ENCODE assay signal across 8 cellular contexts in the genomic region with DNA sequence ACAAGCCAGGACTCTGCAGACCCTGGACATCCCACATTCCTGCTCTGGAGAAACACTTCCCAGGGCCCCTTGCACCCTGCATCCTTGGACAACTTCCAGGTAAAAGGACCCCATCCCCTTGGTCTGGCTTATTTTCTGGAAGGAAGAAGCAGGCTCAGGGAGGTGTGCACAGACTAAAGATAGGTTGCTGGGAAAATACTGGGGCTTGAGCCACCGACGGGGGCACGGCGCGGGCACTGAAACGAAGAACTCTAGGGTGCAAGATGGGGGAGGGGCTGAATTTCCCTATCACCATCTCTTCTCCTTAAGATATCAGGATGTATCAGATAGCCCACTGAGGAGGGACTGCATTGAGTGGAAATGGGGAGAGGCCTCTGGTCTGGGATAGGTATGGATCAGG. TPM values are rescaled to one million over a fixed set of nuclear protein-coding genes. Genes with fewer than 3 reads are reported as not detected.
DNase-seq lines count a peak whose midpoint lies in the region; ATAC-seq and TF ChIP-seq lines count a peak whose summit lies in the region.

No MANE protein-coding gene starts in this region.

- H3K36me3 Mint-ChIP-seq in H9 (ENCODE audit: insufficient read depth in 1 of 3, low read depth in 3 of 3) = peaks cover 6 to 17% (median 13%) of the 10 kb centered on the region in 3 experiments; a peak in 6 of 7 replicates

- DNase-seq in H9 = no peak
- no peak for DNase-seq in WERI-Rb-1
- no peak for DNase-seq in left ventricle myocardium inferior
- no peak for DNase-seq in cerebellar nuclear complex (lab: John Stamatoyannopoulos, UW)

- intact Hi-C loops in left ventricle myocardium inferior (cut with micrococcal nuclease) = no loop called here

- H2BK120ac ChIP-seq in H9 (ENCODE audit: low read depth, low read length, poor library complexity, severe bottlenecking) = no peak overlapping the region

- no peaks in the 10 kb centered on the region for H4K20me1 ChIP-seq in H9 (ENCODE audit: control insufficient read depth, insufficient read depth, insufficient read length)

- H3K4me2 ChIP-seq in H9 (ENCODE audit: insufficient read depth, insufficient read length, low read length) = peak overlapping the region; percentile 96
- H3K4me2 ChIP-seq in skeletal muscle satellite cell (ENCODE audit: low read length) = peak overlapping the region; percentile 87

- H3K27me3 ChIP-seq in H9 (ENCODE audit: insufficient read depth, low read length) (peaks cover 4% of the 10 kb centered on the region; the same call in 1 of the 2 replicates), WERI-Rb-1 (ENCODE audit: insufficient read depth, low read depth, severe bottlenecking) (no peaks in the 10 kb centered on the region), left ventricle myocardium inferior (ENCODE audit: low read depth) (no peaks in the 10 kb centered on the region), skeletal muscle satellite cell (ENCODE audit: control insufficient read depth, insufficient read depth, low read length) (no peaks in the 10 kb centered on the region)

- H3K79me1 ChIP-seq in H9 (ENCODE audit: insufficient read depth, low read depth, low read length, poor library complexity, severe bottlenecking) = no peaks in the 10 kb centered on the region

- peak overlapping the region; percentile 60 for H3K4me3 ChIP-seq in WERI-Rb-1 (ENCODE audit: low read depth, low read length)
- H3K4me3 ChIP-seq in left ventricle myocardium inferior = peak overlapping the region; percentile 96
- peak overlapping the region; percentile 80 for H3K4me3 ChIP-seq in skeletal muscle satellite cell (ENCODE audit: low read length)

- H3K27ac Mint-ChIP-seq in H9 = no peak overlapping the region

- peak overlapping the region; percentile 80 to 91 for H3K4me3 Mint-ChIP-seq in H9

- WGBS in H9 (ENCODE audit: extremely low coverage, insufficient read length, low lambda C conversion rate) = no CpG with 5 or more reads among the region's 6 CpGs

- TF ChIP-seq CTCF in H9 (conservative IDR thresholded peaks at IDR 0.05) = no peak
- no peak for TF ChIP-seq CTCF in WERI-Rb-1 (IDR thresholded peaks at IDR 0.05; ENCODE audit: low read depth, low read length)
- TF ChIP-seq CTCF in left ventricle myocardium inferior (IDR thresholded peaks at IDR 0.05; ENCODE audit: borderline replicate concordance) = no peak

- H4K5ac ChIP-seq in H9 (ENCODE audit: insufficient read length, low read depth, low read length) = no peak overlapping the region

- H2AK5ac ChIP-seq in H9 (ENCODE audit: insufficient read length, low read length) = no peak overlapping the region

- H2BK15ac ChIP-seq in H9 (ENCODE audit: low read depth, low read length) = no peak overlapping the region

- H3K27ac ChIP-seq in H9 (ENCODE audit: insufficient read length, low read depth, low read length) = no peak overlapping the region
- H3K27ac ChIP-seq in WERI-Rb-1 = no peak overlapping the region
- peak overlapping the region; percentile 98 for H3K27ac ChIP-seq in left ventricle myocardium inferior (replicated peaks)

- H3K9ac ChIP-seq in H9 (ENCODE audit: extremely low read depth, insufficient read length, low read length) = peak overlapping the region; percentile 54
- peak overlapping the region; percentile 81 for H3K9ac ChIP-seq in skeletal muscle satellite cell (ENCODE audit: low read depth, low read length)

- no peak overlapping the region for H2BK20ac ChIP-seq in H9 (ENCODE audit: low read depth, low read length, poor library complexity, severe bottlenecking)

- H3K4me1 ChIP-seq in H9 (ENCODE audit: insufficient read depth, low read length) = no peaks in the 10 kb centered on the region
- peaks cover 55% of the 10 kb centered on the region for H3K4me1 ChIP-seq in left ventricle myocardium inferior
- H3K4me1 ChIP-seq in skeletal muscle satellite cell (ENCODE audit: control insufficient read depth, insufficient read depth, low read length) = peaks cover 15% of the 10 kb centered on the region

- H3K23ac ChIP-seq in H9 (ENCODE audit: insufficient read length, low read depth, low read length) = no peak overlapping the region

- H3K36me3 ChIP-seq in WERI-Rb-1 = peaks cover 25% of the 10 kb centered on the region
- peaks cover 39% of the 10 kb centered on the region for H3K36me3 ChIP-seq in left ventricle myocardium inferior
- peaks cover 7% of the 10 kb centered on the region for H3K36me3 ChIP-seq in skeletal muscle satellite cell (ENCODE audit: insufficient read depth, low read length)

- H3K27me3 Mint-ChIP-seq in H9 (ENCODE audit: low read depth) = peaks cover 36% of the 10 kb centered on the region

- H2BK12ac ChIP-seq in H9 (ENCODE audit: insufficient read length, low read depth, low read length) = no peak overlapping the region

- no peak overlapping the region for H3T11ph ChIP-seq in H9 (ENCODE audit: low read length)

- H3K79me2 ChIP-seq in H9 (ENCODE audit: insufficient read depth, low read length) = no peaks in the 10 kb centered on the region

- no peaks in the 10 kb centered on the region for H3K9me3 Mint-ChIP-seq in H9

- ATAC-seq in GM21825 (IDR thresholded peaks at IDR 0.05; ENCODE audit: unreplicated experiment) = no peak
- ATAC-seq in GM18502 (IDR thresholded peaks at IDR 0.05; ENCODE audit: poor library complexity, unreplicated experiment) = no peak
- no peak for ATAC-seq in GM19023 (IDR thresholded peaks at IDR 0.05; ENCODE audit: unreplicated experiment)

- H4K91ac ChIP-seq in H9 (ENCODE audit: insufficient read length, low read depth, low read length) = no peak overlapping the region

- no peak overlapping the region for H4K8ac ChIP-seq in H9 (replicated peaks; ENCODE audit: insufficient read length, low read depth, low read length)

- H3K4ac ChIP-seq in H9 (ENCODE audit: low read depth, low read length) = no peak overlapping the region

- peaks cover 11% of the 10 kb centered on the region for H3K23me2 ChIP-seq in H9 (ENCODE audit: insufficient read length, low read depth, low read length, poor library complexity, severe bottlenecking)

- H3K56ac ChIP-seq in H9 (ENCODE audit: insufficient read length, low read depth, low read length) = no peak overlapping the region

- no peak overlapping the region; the same call in 1 of the 2 replicates for H3K14ac ChIP-seq in H9 (ENCODE audit: insufficient read depth, low read length)

- peaks cover 13 to 15% of the 10 kb centered on the region in 2 experiments for H3K4me1 Mint-ChIP-seq in H9

- no peak overlapping the region for H3K18ac ChIP-seq in H9 (ENCODE audit: insufficient read length, low read depth, low read length)

- H3K9me3 ChIP-seq in H9 (ENCODE audit: control insufficient read depth, low read depth, low read length) (no peaks in the 10 kb centered on the region), WERI-Rb-1 (ENCODE audit: severe bottlenecking) (no peaks in the 10 kb centered on the region), left ventricle myocardium inferior (replicated peaks) (no peaks in the 10 kb centered on the region), skeletal muscle satellite cell (replicated peaks; ENCODE audit: low read length) (no peaks in the 10 kb centered on the region)

- no peak overlapping the region for H2AFZ ChIP-seq in H9 (ENCODE audit: low read length)

- no peak overlapping the region for H2BK5ac ChIP-seq in H9 (ENCODE audit: insufficient read length, low read length)

RNA-seq across cellular contexts. Expression of gene FRS3, which starts 0.8 kb away (rescaled TPM):
- 4.6 and 4.8 TPM in 2 replicates for total RNA-seq in H9 (2021)
- 5.3 TPM for total RNA-seq in left ventricle myocardium inferior
- total RNA-seq in skeletal muscle satellite cell (2012; rRNA removed) = 0.51 and 1.5 TPM in 2 replicates

RNA-seq across cellular contexts. Expression of gene PRICKLE4, which starts 1.7 kb away (rescaled TPM):
- 0.68 and 0.70 TPM in 2 replicates for total RNA-seq in H9 (2021)
- 0.88 TPM for total RNA-seq in left ventricle myocardium inferior
- total RNA-seq in skeletal muscle satellite cell (2012; rRNA removed) = 0.25 TPM in 1 of 2 replicates, not detected in the other

RNA-seq across cellular contexts. Expression of gene TOMM6, which starts 8.6 kb away (rescaled TPM):
- 237 and 239 TPM in 2 replicates for total RNA-seq in H9 (2021)
- 177 TPM for total RNA-seq in left ventricle myocardium inferior
- 107 and 158 TPM in 2 replicates for total RNA-seq in skeletal muscle satellite cell (2012; rRNA removed)

RNA-seq across cellular contexts. Expression of gene PGC, which starts 31.7 kb away (rescaled TPM):
- total RNA-seq in H9 (2021) (not detected in 2 replicates), left ventricle myocardium inferior (not detected)
- total RNA-seq in skeletal muscle satellite cell (2012; rRNA removed) = not detected in 2 replicates

RNA-seq across cellular contexts. Expression of gene TFEB, which starts 43.5 kb away (rescaled TPM):
- total RNA-seq in H9 (2021) = 1.2 and 2.4 TPM in 2 replicates
- total RNA-seq in left ventricle myocardium inferior = 39.9 TPM
- total RNA-seq in skeletal muscle satellite cell (2012; rRNA removed) = 2.0 TPM in 2 replicates
